1 cellular context compared by ENCODE assay signal in genomic region chr6:107488174-107488874, GRCh38.
TF ChIP-seq lines count a peak whose summit lies in the region.

No MANE protein-coding gene starts in this region.

TF ChIP-seq in HCT116, 20 proteins besides CTCF, POLR2A, EP300 and RAD21 (continued from another document):
- TF ChIP-seq ZBTB33 (IDR thresholded peaks at IDR 0.05; ENCODE audit: extremely low read depth, insufficient replicate concordance, low read length), result no peak
- TF ChIP-seq SP1 (IDR thresholded peaks at IDR 0.05; ENCODE audit: low read depth), result no peak
- no peak for TF ChIP-seq CEBPB (IDR thresholded peaks at IDR 0.05; ENCODE audit: low read depth)
- TF ChIP-seq SIN3A (IDR thresholded peaks at IDR 0.05; ENCODE audit: low read depth), result no peak
- TF ChIP-seq EZH2phosphoT487 (IDR thresholded peaks at IDR 0.05; ENCODE audit: borderline replicate concordance), result no peak
